8 cellular contexts compared by ENCODE assay signal in genomic region chr7:151057989-151058765, GRCh38. TPM values are rescaled to one million over a fixed set of nuclear protein-coding genes. Genes with fewer than 3 reads are reported as not detected.
DNase-seq lines count a peak whose midpoint lies in the region; ATAC-seq and TF ChIP-seq lines count a peak whose summit lies in the region.

No MANE protein-coding gene starts in this region.

- H3K27me3 Mint-ChIP-seq in IgD-negative memory B cell: no peaks in the 10 kb centered on the region

- no peak for TF ChIP-seq CTCF in mucosa of descending colon (IDR thresholded peaks at IDR 0.05)

- H3K27ac Mint-ChIP-seq in IgD-negative memory B cell: peak overlapping the region; percentile 94 to 96 (median 95)

- H3K4me3 Mint-ChIP-seq in IgD-negative memory B cell: peak overlapping the region; percentile 89 to 99 (median 98)

- ATAC-seq in GM21576 (IDR thresholded peaks at IDR 0.05; ENCODE audit: unreplicated experiment) (peak; percentile 89), mucosa of descending colon (peak; percentile 82)

- no peaks in the 10 kb centered on the region for H3K36me3 ChIP-seq in mucosa of descending colon (ENCODE audit: low read depth)

- intact Hi-C loops in mucosa of descending colon (cut with DNase I, micrococcal nuclease): no loop called here

- H3K4me3 ChIP-seq in mucosa of descending colon: peak overlapping the region; percentile 36

- no peaks in the 10 kb centered on the region for H3K9me3 Mint-ChIP-seq in IgD-negative memory B cell

- H3K9me3 ChIP-seq in mucosa of descending colon: no peaks in the 10 kb centered on the region

- no peaks in the 10 kb centered on the region for H3K36me3 Mint-ChIP-seq in IgD-negative memory B cell

- H3K27ac ChIP-seq in epithelial cell of prostate: peak overlapping the region; percentile 94

- H3K4me1 ChIP-seq in mucosa of descending colon (ENCODE audit: low read depth): peaks cover 36% of the 10 kb centered on the region

- DNase-seq in DMS153 (lab: John Stamatoyannopoulos, UW) (peak; percentile 100), OCI-M1 (lab: John Stamatoyannopoulos, UW) (peak; percentile 97), activated T-cell treated with anti-CD3 and anti-CD28 coated beads for 48 hours (ENCODE audit: low read depth) (peak; percentile 92), epithelial cell of prostate (ENCODE audit: low read depth, low spot score) (peak; percentile 99), mucosa of descending colon (peak; percentile 97 to 99 (median 98))
- DNase-seq in stimulated activated CD8-positive, alpha-beta memory T cell treated with anti-CD3 and anti-CD28 coated beads, Interleukin-4, amount 100 ng/mL, for 1 hour (ENCODE audit: low read depth in 2 of 2, low spot score in 1 of 2): peak; percentile 89 to 94

- H3K4me1 Mint-ChIP-seq in IgD-negative memory B cell: peaks cover 9 to 11% (median 9%) of the 10 kb centered on the region in 3 donors

RNA-seq across cellular contexts. Expression of gene CDK5, which starts 0.5 kb away (rescaled TPM):
- 11.4 TPM for polyA plus RNA-seq in IgD-negative memory B cell
- 10 to 100 TPM in 2 of 3 donors, 1 to 10 TPM in 1; 8.3 to 12.4 (median 11.7) TPM for total RNA-seq in mucosa of descending colon

RNA-seq across cellular contexts. Expression of gene SLC4A2, which starts 1.2 kb away (rescaled TPM):
- polyA plus RNA-seq in IgD-negative memory B cell: 17.8 TPM
- total RNA-seq in mucosa of descending colon: 100 to 1,000 TPM in 1 of 3 donors, 10 to 100 TPM in 2; 82.2 to 168 (median 89.5) TPM

RNA-seq across cellular contexts. Expression of gene ASIC3, which starts 9.8 kb away (rescaled TPM):
- polyA plus RNA-seq in IgD-negative memory B cell: not detected
- total RNA-seq in mucosa of descending colon: 1 to 10 TPM; 1.2 to 6.5 (median 3.4) TPM

RNA-seq across cellular contexts. Expression of gene FASTK, which starts 22.4 kb away (rescaled TPM):
- polyA plus RNA-seq in IgD-negative memory B cell: 55.4 TPM
- total RNA-seq in mucosa of descending colon: 100 to 1,000 TPM in 1 of 3 donors, 10 to 100 TPM in 2; 78.6 to 122 (median 98.5) TPM

RNA-seq across cellular contexts. Expression of gene TMUB1, which starts 25.1 kb away (rescaled TPM):
- 72.6 TPM for polyA plus RNA-seq in IgD-negative memory B cell
- total RNA-seq in mucosa of descending colon: 10 to 100 TPM; 54.2 to 63.7 (median 60.8) TPM

Comparison
In these comparisons a context has a peak if more than half of its experiments do, and no peak if none do; other contexts are left out.
1. Peak in every context shown above with its lines: DNase-seq, ATAC-seq, H3K4me3 ChIP-seq and H3K27ac ChIP-seq.